Comparison of ENCODE assay signal across 11 cellular contexts in the genomic region with DNA sequence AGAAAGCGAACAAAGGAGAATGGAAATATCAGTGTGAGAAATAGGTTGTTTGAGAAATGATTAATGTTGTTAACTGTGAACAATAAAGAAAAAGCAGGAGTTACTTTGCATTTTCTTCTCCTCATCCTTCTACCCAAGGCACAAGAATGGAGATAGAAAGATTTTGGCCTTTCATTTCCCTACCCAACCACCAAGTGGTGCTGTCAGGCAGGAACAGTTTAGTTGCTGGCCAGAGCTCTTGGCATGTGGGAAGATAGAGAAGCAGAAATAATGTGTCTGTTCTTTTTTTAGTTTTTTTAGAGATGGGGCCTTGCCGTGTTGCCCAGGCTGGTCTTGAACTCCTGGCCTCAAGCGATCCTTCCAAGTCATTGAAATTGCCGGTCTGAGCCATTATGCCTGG. TPM values are rescaled to one million over a fixed set of nuclear protein-coding genes. Genes with fewer than 3 reads are reported as not detected.
DNase-seq lines count a peak whose midpoint lies in the region; ATAC-seq and TF ChIP-seq lines count a peak whose summit lies in the region.
"Had no signal": no experiment of that assay in that cellular context is flagged by ENCODE, and none has a peak within 500 bp of the region (broad histone marks: within the 10 kb centered on the region; RNA-seq: fewer than 3 reads in every experiment).

No MANE protein-coding gene starts in this region.

- H3K27me3 Mint-ChIP-seq in neural crest cell (ENCODE audit: low read depth): peaks cover 40% of the 10 kb centered on the region

- DNase-seq in NCI-H82 (lab: John Stamatoyannopoulos, UW) (peak; percentile 44), NCI-H82 treated with DMSO at 0.1 percent for 48 hours (lab: John Stamatoyannopoulos, UW; ENCODE audit: unreplicated experiment) (no peak), HT-29 (ENCODE audit: low spot score) (peak; percentile 41), astrocyte of the cerebellum (ENCODE audit: low read depth) (no peak), neural crest cell (ENCODE audit: low read depth, low spot score) (no peak), GOT3 (lab: John Stamatoyannopoulos, UW) (no peak), cardiac septum (ENCODE audit: low spot score) (no peak)
- DNase-seq: activated effector memory CD4-positive, alpha-beta T cell treated with Interleukin-2 at 50 U/mL for 16 hours; midbrain; tibial artery had no signal

- H3K4me3 Mint-ChIP-seq in neural crest cell: no peak overlapping the region

- H3K4me1 Mint-ChIP-seq in neural crest cell: no peaks in the 10 kb centered on the region

- peaks cover 5% of the 10 kb centered on the region for H3K9me3 Mint-ChIP-seq in neural crest cell

- intact Hi-C loops in cardiac septum (cut with DNase I): no loop called here

- H3K36me3 Mint-ChIP-seq in neural crest cell (ENCODE audit: low read depth): no peaks in the 10 kb centered on the region

- in situ Hi-C loops in astrocyte of the cerebellum (cut with HindIII; ENCODE audit: low sequenced_read_pairs): no loop called here

- TF ChIP-seq CTCF in astrocyte of the cerebellum (IDR thresholded peaks at IDR 0.05; ENCODE audit: low read depth, low read length, missing control alignments) (peak; percentile 14), neural crest cell (conservative IDR thresholded peaks at IDR 0.05) (peak; percentile 60)

- H3K4me3 ChIP-seq in astrocyte of the cerebellum (ENCODE audit: low read depth, low read length): no peak overlapping the region
- H3K4me3 ChIP-seq: tibial artery had no signal

- H3K27ac Mint-ChIP-seq in neural crest cell (ENCODE audit: unreplicated experiment): no peak overlapping the region

- no peak for ATAC-seq in HG02884 (IDR thresholded peaks at IDR 0.05; ENCODE audit: unreplicated experiment)

RNA-seq across cellular contexts. Expression of gene HOPX, which starts 12.8 kb away (rescaled TPM):
- total RNA-seq in HT-29 (2014; rRNA removed; shearing (Covaris generic)): 3.0 TPM in 2 replicates
- total RNA-seq in neural crest cell (not detected in 2 replicates), cardiac septum (5.2 TPM)

Comparison
In these comparisons a context has a peak if more than half of its experiments do, and no peak if none do; other contexts are left out.
1. DNase-seq: peak in NCI-H82 (single experiment) and HT-29 (single experiment); none in NCI-H82 treated with DMSO at 0.1 percent for 48 hours (single experiment), astrocyte of the cerebellum (single experiment), neural crest cell (single experiment), GOT3 (single experiment) and cardiac septum (single experiment).